8 cellular contexts compared by ENCODE assay signal in genomic region chr2:84881581-84882414, GRCh38. TPM values are rescaled to one million over a fixed set of nuclear protein-coding genes. Genes with fewer than 3 reads are reported as not detected.
DNase-seq lines count a peak whose midpoint lies in the region; ATAC-seq, FAIRE-seq and TF ChIP-seq lines count a peak whose summit lies in the region.

No MANE protein-coding gene starts in this region.

- H3K27me3 ChIP-seq in keratinocyte (ENCODE audit: control insufficient read depth, extremely low read depth, insufficient read depth, low read length): peaks cover 47% of the 10 kb centered on the region

- H3K9me3 Mint-ChIP-seq in activated B cell treated with CpG ODN at 0.5 μM for 24 hours: no peaks in the 10 kb centered on the region

- peaks cover 40% of the 10 kb centered on the region for H3K4me1 Mint-ChIP-seq in activated B cell treated with CpG ODN at 0.5 μM for 24 hours

- peak; percentile 55 for DNase-seq in 8988T
- peak; percentile 45 for DNase-seq in NCI-H2107 treated with DMSO at 0.1 percent for 48 hours (lab: John Stamatoyannopoulos, UW; ENCODE audit: unreplicated experiment)
- DNase-seq in activated B cell treated with CpG ODN at 0.5 μM for 24 hours: peak; percentile 75
- peak in 51 of 61 donors; percentile 6 to 76 (median 37) for DNase-seq in caudate nucleus (lab: John Stamatoyannopoulos, UW)
- no peak for DNase-seq in keratinocyte (ENCODE audit: low read depth, low spot score)
- peak; percentile 74 for DNase-seq in stimulated activated CD4-positive, alpha-beta T cell treated with anti-CD3 and anti-CD28 coated beads, Interleukin-15, amount 100 ng/mL, for 1 hour (ENCODE audit: low read depth in 1 of 2, low spot score in 1 of 2)

- FAIRE-seq in keratinocyte (lab: Jason Lieb, UNC): peak; percentile 56

- no peaks in the 10 kb centered on the region for H3K9me3 ChIP-seq in keratinocyte (ENCODE audit: control insufficient read depth, low read depth, low read length)

- no peaks in the 10 kb centered on the region for H4K20me1 ChIP-seq in keratinocyte (ENCODE audit: control insufficient read depth, extremely low read depth, insufficient read depth, low read length)

- H3K36me3 ChIP-seq in keratinocyte (ENCODE audit: control insufficient read depth in 2 of 2, extremely low read depth in 1 of 2, insufficient read depth in 2 of 2, low read length in 2 of 2): no peaks in the 10 kb centered on the region

- peak overlapping the region; percentile 98 for H3K4me2 ChIP-seq in keratinocyte (ENCODE audit: control insufficient read depth, extremely low read depth, insufficient read depth, low read depth, low read length)

- H3K79me2 ChIP-seq in keratinocyte (ENCODE audit: control insufficient read depth, insufficient read depth, low read length): no peaks in the 10 kb centered on the region

- peaks cover 2% of the 10 kb centered on the region for H3K36me3 Mint-ChIP-seq in activated B cell treated with CpG ODN at 0.5 μM for 24 hours (ENCODE audit: low read depth)

- peak overlapping the region; percentile 94 for H3K4me3 Mint-ChIP-seq in activated B cell treated with CpG ODN at 0.5 μM for 24 hours

- dilution Hi-C loops in keratinocyte (cut with MboI; ENCODE audit: extremely low pct_ligation_motif_present, low sequenced_read_pairs): no loop called here

- intact Hi-C loops in activated B cell treated with CpG ODN at 0.5 μM for 24 hours (cut with micrococcal nuclease): loop anchor here (1.0 to 5.0 kb wide), 12 partner anchors 13 to 406 kb away; partner anchors contain the start of genes DNAH6 and TMSB10

- CTCF ChIA-PET in activated B cell treated with CpG ODN at 0.5 μM for 24 hours (lab: Charles Lee): interaction anchor here (0.6 to 5.2 kb wide), 26 partner anchors 11 to 663 kb away, joined by 3 to 68 read pairs (median 5); partner anchors contain the start of genes DNAH6 and TMSB10

- POLR2A ChIA-PET in activated B cell treated with CpG ODN at 0.5 μM for 24 hours (lab: Charles Lee): interaction anchor here (0.5 to 5.0 kb wide), 14 partner anchors 7 to 387 kb away, joined by 3 to 85 read pairs (median 9); partner anchors contain the start of genes KCMF1 and TMSB10

- TF ChIP-seq CTCF in activated B cell treated with CpG ODN at 0.5 μM for 24 hours (IDR thresholded peaks at IDR 0.05) (no peak), keratinocyte (optimal IDR thresholded peaks at IDR 0.05 in 1 of 3, IDR thresholded peaks at IDR 0.05 in 1 of 3, conservative IDR thresholded peaks at IDR 0.05 in 1 of 3; ENCODE audit: extremely low read depth in 1 of 3, insufficient read depth in 2 of 3, low read length in 3 of 3) (peak; percentile 74 to 78 (median 76))

- H3K27me3 Mint-ChIP-seq in activated B cell treated with CpG ODN at 0.5 μM for 24 hours: no peaks in the 10 kb centered on the region

- ATAC-seq in GM18499 (IDR thresholded peaks at IDR 0.05; ENCODE audit: insufficient read depth, unreplicated experiment) (peak; percentile 53), HG02970 (IDR thresholded peaks at IDR 0.05; ENCODE audit: low FRiP score, unreplicated experiment) (peak; percentile 45), activated B cell treated with CpG ODN at 0.5 μM for 24 hours (ENCODE audit: low read depth) (peak; percentile 75)

- no peaks in the 10 kb centered on the region for H3K9me1 ChIP-seq in keratinocyte (ENCODE audit: control insufficient read depth, extremely low read depth, insufficient read depth, low read length)

- peak overlapping the region; percentile 93 for H3K27ac Mint-ChIP-seq in activated B cell treated with CpG ODN at 0.5 μM for 24 hours

- H2AFZ ChIP-seq in keratinocyte (ENCODE audit: control insufficient read depth, low read length): peak overlapping the region; percentile 84

- peaks cover 12% of the 10 kb centered on the region for H3K4me1 ChIP-seq in keratinocyte (ENCODE audit: control insufficient read depth, extremely low read depth, insufficient read depth, low read length)

- H3K4me3 ChIP-seq in keratinocyte (ENCODE audit: control insufficient read depth in 2 of 3, extremely low read depth in 1 of 3, insufficient read depth in 2 of 3, low read depth in 1 of 3, low read length in 3 of 3): peak overlapping the region; percentile 35 to 71 (median 68)

- H3K9ac ChIP-seq in keratinocyte (ENCODE audit: control insufficient read depth, extremely low read depth, insufficient read depth, low read length): peak overlapping the region; percentile 18

- no peak overlapping the region for H3K27ac ChIP-seq in caudate nucleus (ENCODE audit: low read depth, low read length)
- no peak overlapping the region for H3K27ac ChIP-seq in keratinocyte (ENCODE audit: control insufficient read depth, insufficient read depth, low read length)

RNA-seq across cellular contexts. Expression of gene TRABD2A, which starts 0.9 kb away (rescaled TPM):
- 3.4 and 4.5 TPM in 2 replicates for total RNA-seq in activated B cell treated with CpG ODN at 0.5 μM for 24 hours
- polyA plus RNA-seq in keratinocyte: 0.44 to 0.86 TPM (median 0.54 TPM) in 3 replicates
- 0.25 TPM for polyA plus RNA-seq in keratinocyte (2011; ENCODE audit: low read depth)
- polyA plus RNA-seq in keratinocyte (2011; cell fraction: cytosol; rRNA removed): 0.83 and 0.89 TPM in 2 replicates
- polyA plus RNA-seq in keratinocyte (2011; cell fraction: nucleus; rRNA removed): 1.0 and 1.1 TPM in 2 replicates
- polyA plus RNA-seq in keratinocyte (2012; ENCODE audit: low replicate concordance): 0.34 and 0.57 TPM in 2 replicates
- polyA minus RNA-seq in keratinocyte: 0.16 to 1.2 TPM in 2 of 3 replicates, not detected in the other
- polyA minus RNA-seq in keratinocyte (2011; cell fraction: cytosol; rRNA and poly(A)+ RNA removed): 2.1 TPM
- 0.42 and 1.8 TPM in 2 replicates for polyA minus RNA-seq in keratinocyte (2011; cell fraction: nucleus; rRNA and poly(A)+ RNA removed)

RNA-seq across cellular contexts. Expression of gene TMSB10, which starts 23.7 kb away (rescaled TPM):
- total RNA-seq in activated B cell treated with CpG ODN at 0.5 μM for 24 hours: 925 and 1,069 TPM in 2 replicates
- 1,787 to 7,245 TPM (median 3,595 TPM) in 3 replicates for polyA plus RNA-seq in keratinocyte
- 8,538 TPM for polyA plus RNA-seq in keratinocyte (2011; ENCODE audit: low read depth)
- 6,963 and 8,951 TPM in 2 replicates for polyA plus RNA-seq in keratinocyte (2011; cell fraction: cytosol; rRNA removed)
- 1,538 and 1,768 TPM in 2 replicates for polyA plus RNA-seq in keratinocyte (2011; cell fraction: nucleus; rRNA removed)
- 4,557 and 7,467 TPM in 2 replicates for polyA plus RNA-seq in keratinocyte (2012; ENCODE audit: low replicate concordance)
- 679 to 919 TPM (median 685 TPM) in 3 replicates for polyA minus RNA-seq in keratinocyte
- polyA minus RNA-seq in keratinocyte (2011; cell fraction: cytosol; rRNA and poly(A)+ RNA removed): 925 TPM
- polyA minus RNA-seq in keratinocyte (2011; cell fraction: nucleus; rRNA and poly(A)+ RNA removed): 83.9 and 127 TPM in 2 replicates
